In the genomic region with DNA sequence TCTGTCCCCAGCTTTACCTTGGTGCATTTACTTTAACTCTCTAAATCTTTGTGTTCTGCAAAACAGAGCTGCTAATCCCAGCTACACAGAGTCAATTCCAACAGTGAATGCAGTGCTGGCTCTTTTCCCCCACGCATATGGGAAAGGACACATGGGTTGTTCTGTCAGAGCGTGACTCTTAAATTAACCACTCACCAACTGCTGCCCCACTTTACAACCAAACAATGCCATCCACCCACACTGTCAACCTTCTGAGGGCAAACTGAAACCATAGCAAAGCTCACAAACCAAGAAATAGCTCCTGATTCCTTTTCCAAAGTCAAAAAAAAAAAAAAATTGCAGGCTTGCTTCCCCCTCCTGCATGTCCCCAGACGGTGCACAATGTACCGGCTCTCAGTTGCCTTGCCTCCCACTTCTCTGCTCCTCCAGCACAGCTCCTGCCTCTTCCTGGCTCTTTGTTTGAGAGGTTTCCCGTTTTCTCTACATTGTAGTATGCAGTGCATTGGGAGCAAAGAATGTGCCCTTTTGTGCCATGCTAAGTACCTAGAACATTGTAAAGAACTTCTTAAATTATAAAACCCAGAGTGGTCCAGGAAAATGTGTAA, we compare ENCODE assay signal across 1 cellular context.
TF ChIP-seq lines count a peak whose summit lies in the region.

No MANE protein-coding gene starts in this region.

TF ChIP-seq in WTC11, 78 proteins besides CTCF, POLR2A, EP300 and RAD21 (continued from another document):
- TF ChIP-seq, protein P1, sequence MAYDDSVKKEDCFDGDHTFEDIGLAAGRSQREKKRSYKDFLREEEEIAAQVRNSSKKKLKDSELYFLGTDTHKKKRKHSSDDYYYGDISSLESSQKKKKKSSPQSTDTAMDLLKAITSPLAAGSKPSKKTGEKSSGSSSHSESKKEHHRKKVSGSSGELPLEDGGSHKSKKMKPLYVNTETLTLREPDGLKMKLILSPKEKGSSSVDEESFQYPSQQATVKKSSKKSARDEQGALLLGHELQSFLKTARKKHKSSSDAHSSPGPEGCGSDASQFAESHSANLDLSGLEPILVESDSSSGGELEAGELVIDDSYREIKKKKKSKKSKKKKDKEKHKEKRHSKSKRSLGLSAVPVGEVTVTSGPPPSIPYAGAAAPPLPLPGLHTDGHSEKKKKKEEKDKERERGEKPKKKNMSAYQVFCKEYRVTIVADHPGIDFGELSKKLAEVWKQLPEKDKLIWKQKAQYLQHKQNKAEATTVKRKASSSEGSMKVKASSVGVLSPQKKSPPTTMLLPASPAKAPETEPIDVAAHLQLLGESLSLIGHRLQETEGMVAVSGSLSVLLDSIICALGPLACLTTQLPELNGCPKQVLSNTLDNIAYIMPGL (CRISPR knock-in tag; IDR thresholded peaks at IDR 0.05), result no peak
- TF ChIP-seq MXD4 (CRISPR knock-in tag; IDR thresholded peaks at IDR 0.05; ENCODE audit: borderline replicate concordance) (no peak), ZNF138 (CRISPR knock-in tag; conservative IDR thresholded peaks at IDR 0.05) (no peak), GTF2I (CRISPR knock-in tag; conservative IDR thresholded peaks at IDR 0.05) (no peak)
- TF ChIP-seq, protein P2, sequence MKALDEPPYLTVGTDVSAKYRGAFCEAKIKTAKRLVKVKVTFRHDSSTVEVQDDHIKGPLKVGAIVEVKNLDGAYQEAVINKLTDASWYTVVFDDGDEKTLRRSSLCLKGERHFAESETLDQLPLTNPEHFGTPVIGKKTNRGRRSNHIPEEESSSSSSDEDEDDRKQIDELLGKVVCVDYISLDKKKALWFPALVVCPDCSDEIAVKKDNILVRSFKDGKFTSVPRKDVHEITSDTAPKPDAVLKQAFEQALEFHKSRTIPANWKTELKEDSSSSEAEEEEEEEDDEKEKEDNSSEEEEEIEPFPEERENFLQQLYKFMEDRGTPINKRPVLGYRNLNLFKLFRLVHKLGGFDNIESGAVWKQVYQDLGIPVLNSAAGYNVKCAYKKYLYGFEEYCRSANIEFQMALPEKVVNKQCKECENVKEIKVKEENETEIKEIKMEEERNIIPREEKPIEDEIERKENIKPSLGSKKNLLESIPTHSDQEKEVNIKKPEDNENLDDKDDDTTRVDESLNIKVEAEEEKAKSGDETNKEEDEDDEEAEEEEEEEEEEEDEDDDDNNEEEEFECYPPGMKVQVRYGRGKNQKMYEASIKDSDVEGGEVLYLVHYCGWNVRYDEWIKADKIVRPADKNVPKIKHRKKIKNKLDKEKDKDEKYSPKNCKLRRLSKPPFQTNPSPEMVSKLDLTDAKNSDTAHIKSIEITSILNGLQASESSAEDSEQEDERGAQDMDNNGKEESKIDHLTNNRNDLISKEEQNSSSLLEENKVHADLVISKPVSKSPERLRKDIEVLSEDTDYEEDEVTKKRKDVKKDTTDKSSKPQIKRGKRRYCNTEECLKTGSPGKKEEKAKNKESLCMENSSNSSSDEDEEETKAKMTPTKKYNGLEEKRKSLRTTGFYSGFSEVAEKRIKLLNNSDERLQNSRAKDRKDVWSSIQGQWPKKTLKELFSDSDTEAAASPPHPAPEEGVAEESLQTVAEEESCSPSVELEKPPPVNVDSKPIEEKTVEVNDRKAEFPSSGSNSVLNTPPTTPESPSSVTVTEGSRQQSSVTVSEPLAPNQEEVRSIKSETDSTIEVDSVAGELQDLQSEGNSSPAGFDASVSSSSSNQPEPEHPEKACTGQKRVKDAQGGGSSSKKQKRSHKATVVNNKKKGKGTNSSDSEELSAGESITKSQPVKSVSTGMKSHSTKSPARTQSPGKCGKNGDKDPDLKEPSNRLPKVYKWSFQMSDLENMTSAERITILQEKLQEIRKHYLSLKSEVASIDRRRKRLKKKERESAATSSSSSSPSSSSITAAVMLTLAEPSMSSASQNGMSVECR (CRISPR knock-in tag; IDR thresholded peaks at IDR 0.05; ENCODE audit: borderline replicate concordance), result no peak
- TF ChIP-seq, protein P3, sequence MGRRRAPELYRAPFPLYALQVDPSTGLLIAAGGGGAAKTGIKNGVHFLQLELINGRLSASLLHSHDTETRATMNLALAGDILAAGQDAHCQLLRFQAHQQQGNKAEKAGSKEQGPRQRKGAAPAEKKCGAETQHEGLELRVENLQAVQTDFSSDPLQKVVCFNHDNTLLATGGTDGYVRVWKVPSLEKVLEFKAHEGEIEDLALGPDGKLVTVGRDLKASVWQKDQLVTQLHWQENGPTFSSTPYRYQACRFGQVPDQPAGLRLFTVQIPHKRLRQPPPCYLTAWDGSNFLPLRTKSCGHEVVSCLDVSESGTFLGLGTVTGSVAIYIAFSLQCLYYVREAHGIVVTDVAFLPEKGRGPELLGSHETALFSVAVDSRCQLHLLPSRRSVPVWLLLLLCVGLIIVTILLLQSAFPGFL (CRISPR knock-in tag; IDR thresholded peaks at IDR 0.05; ENCODE audit: borderline replicate concordance), result no peak
